7 cellular contexts compared by ENCODE assay signal in genomic region chr5:98587166-98587565, GRCh38.
"Had no signal": no experiment of that assay in that cellular context is flagged by ENCODE, and none has a peak within 500 bp of the region (broad histone marks: within the 10 kb centered on the region; RNA-seq: fewer than 3 reads in every experiment).

No MANE protein-coding gene starts in this region.

- H3K4me3 ChIP-seq: GM23338 had no signal

- DNase-seq: H9, HCEC 1CT had no signal

- H3K4me3 Mint-ChIP-seq: GM23338, H9, IgD-negative memory B cell had no signal

- H3K4me1 Mint-ChIP-seq: GM23338, IgD-negative memory B cell had no signal

- H3K9me3 Mint-ChIP-seq: GM23338 had no signal

- ATAC-seq: GM23338, HepG2 had no signal

- FAIRE-seq: H1, H54, HepG2 had no signal

- H3K36me3 Mint-ChIP-seq: IgD-negative memory B cell had no signal

- H3K27ac Mint-ChIP-seq: GM23338, H9, IgD-negative memory B cell had no signal
